ENCODE assay signal across 1 cellular context in genomic region chr14:22793976-22794375, GRCh38.
TF ChIP-seq lines count a peak whose summit lies in the region.

No MANE protein-coding gene starts in this region.

TF ChIP-seq in GM23338, 12 proteins besides CTCF, POLR2A, EP300 and RAD21:
- no peak for TF ChIP-seq ZNF462 (CRISPR knock-in tag; IDR thresholded peaks at IDR 0.05)
- no peak for TF ChIP-seq JUNB (IDR thresholded peaks at IDR 0.05; ENCODE audit: unreplicated experiment)
